Comparison of ENCODE assay signal across 26 cellular contexts in the genomic region with DNA sequence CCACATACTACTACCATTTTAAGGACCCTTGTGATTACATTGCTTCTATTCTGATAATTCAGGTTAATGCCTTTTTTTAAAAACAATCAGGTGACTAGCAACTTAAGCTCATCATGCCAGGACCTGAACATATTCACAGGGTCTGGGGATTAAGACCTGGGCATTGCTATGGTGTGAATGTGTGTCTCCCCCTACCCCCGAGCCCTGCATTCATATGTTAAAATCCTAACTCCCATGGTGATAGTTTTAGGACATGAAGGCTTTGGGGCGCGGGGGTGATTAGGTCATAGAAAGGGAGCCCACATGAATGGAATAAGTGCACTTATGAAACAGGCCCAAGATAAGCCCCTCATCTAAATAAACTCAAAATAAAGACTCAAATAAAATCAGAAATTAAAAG.
"Had no signal": no experiment of that assay in that cellular context is flagged by ENCODE, and none has a peak within 500 bp of the region (broad histone marks: within the 10 kb centered on the region; RNA-seq: fewer than 3 reads in every experiment).

No MANE protein-coding gene starts in this region.

- H3K36me3 ChIP-seq: colonic mucosa, esophagus muscularis mucosa, gastroesophageal sphincter, heart right ventricle, prostate gland, right atrium auricular region, thoracic aorta, transverse colon, vagina had no signal

- H3K27ac ChIP-seq: colonic mucosa, esophagus muscularis mucosa, foreskin keratinocyte, gastroesophageal sphincter, heart right ventricle, prostate gland, right atrium auricular region, thoracic aorta, transverse colon, vagina had no signal

- H3K27me3 Mint-ChIP-seq: dendritic cell treated with granulocyte-macrophage colony-stimulating factor and Interleukin-4, amounts not matched to agents 40 ng/mL and 50 ng/mL, for 4 days; memory B cell; naive B cell; natural killer cell treated with Interleukin-12 subunit alpha and Interleukin-12 subunit beta and Interleukin-15 and Interleukin-18, amount 100 ng/mL, for 72 hours; stimulated activated naive B cell treated with anti-CD40 and anti-IgM and Interleukin-4, amounts not matched to agents 10 μg/mL and 1 μg/mL and 100 μg/mL, for 72 hours; stimulated activated naive CD8-positive, alpha-beta T cell treated with anti-CD3 and anti-CD28 coated beads, Interleukin-15, Interleukin-2, amounts not matched to agents 100 ng/mL and 50 ng/mL, for 24 hours had no signal

- DNase-seq: colonic mucosa; effector CD8-positive, alpha-beta T cell; heart right ventricle; hippocampal formation; kidney; naive B cell; stimulated activated CD4-positive, alpha-beta T cell treated with anti-CD3 and anti-CD28 coated beads, Interleukin-4, amount 100 ng/mL, for 4 hours; stimulated activated naive B cell treated with anti-CD40 and anti-IgM and Interleukin-4, amounts not matched to agents 10 μg/mL and 1 μg/mL and 100 μg/mL, for 72 hours; transverse colon had no signal

- H3K4me1 ChIP-seq: colonic mucosa, esophagus muscularis mucosa, foreskin keratinocyte, gastroesophageal sphincter, heart right ventricle, prostate gland, right atrium auricular region, transverse colon, vagina had no signal

- H3K4me3 ChIP-seq: colonic mucosa, esophagus muscularis mucosa, gastroesophageal sphincter, heart right ventricle, lung, mucosa of descending colon, prostate gland, right atrium auricular region, thoracic aorta, transverse colon, vagina had no signal

- H3K36me3 Mint-ChIP-seq: memory B cell; mesothelial cell of epicardium; naive B cell; stimulated activated naive B cell treated with anti-CD40 and anti-IgM and Interleukin-4, amounts not matched to agents 10 μg/mL and 1 μg/mL and 100 μg/mL, for 72 hours had no signal

- H3K4me3 Mint-ChIP-seq: dendritic cell treated with granulocyte-macrophage colony-stimulating factor and Interleukin-4, amounts not matched to agents 40 ng/mL and 50 ng/mL, for 4 days; memory B cell; mesothelial cell of epicardium; naive B cell; natural killer cell treated with Interleukin-12 subunit alpha and Interleukin-12 subunit beta and Interleukin-15 and Interleukin-18, amount 100 ng/mL, for 72 hours; neural crest cell; stimulated activated naive B cell treated with anti-CD40 and anti-IgM and Interleukin-4, amounts not matched to agents 10 μg/mL and 1 μg/mL and 100 μg/mL, for 72 hours; stimulated activated naive CD8-positive, alpha-beta T cell treated with anti-CD3 and anti-CD28 coated beads, Interleukin-15, Interleukin-2, amounts not matched to agents 100 ng/mL and 50 ng/mL, for 24 hours had no signal

- H3K4me1 Mint-ChIP-seq: memory B cell; naive B cell; stimulated activated naive B cell treated with anti-CD40 and anti-IgM and Interleukin-4, amounts not matched to agents 10 μg/mL and 1 μg/mL and 100 μg/mL, for 72 hours had no signal

- H3K9me3 ChIP-seq: colonic mucosa, esophagus muscularis mucosa, gastroesophageal sphincter, heart right ventricle, mucosa of descending colon, prostate gland, right atrium auricular region, thoracic aorta, transverse colon, vagina had no signal

- H3K9me3 Mint-ChIP-seq: dendritic cell treated with granulocyte-macrophage colony-stimulating factor and Interleukin-4, amounts not matched to agents 40 ng/mL and 50 ng/mL, for 4 days; neural crest cell; stimulated activated naive CD8-positive, alpha-beta T cell treated with anti-CD3 and anti-CD28 coated beads, Interleukin-15, Interleukin-2, amounts not matched to agents 100 ng/mL and 50 ng/mL, for 24 hours had no signal

- ATAC-seq: foreskin keratinocyte; gastroesophageal sphincter; heart right ventricle; left lobe of liver; natural killer cell treated with Interleukin-12 subunit alpha and Interleukin-12 subunit beta and Interleukin-15 and Interleukin-18, amount 100 ng/mL, for 72 hours; sciatic nerve; stimulated activated naive B cell treated with anti-CD40 and anti-IgM and Interleukin-4, amounts not matched to agents 10 μg/mL and 1 μg/mL and 100 μg/mL, for 72 hours had no signal

- H3K27ac Mint-ChIP-seq: dendritic cell treated with granulocyte-macrophage colony-stimulating factor and Interleukin-4, amounts not matched to agents 40 ng/mL and 50 ng/mL, for 4 days; memory B cell; mesothelial cell of epicardium; naive B cell; natural killer cell treated with Interleukin-12 subunit alpha and Interleukin-12 subunit beta and Interleukin-15 and Interleukin-18, amount 100 ng/mL, for 72 hours; stimulated activated naive B cell treated with anti-CD40 and anti-IgM and Interleukin-4, amounts not matched to agents 10 μg/mL and 1 μg/mL and 100 μg/mL, for 72 hours; stimulated activated naive CD8-positive, alpha-beta T cell treated with anti-CD3 and anti-CD28 coated beads, Interleukin-15, Interleukin-2, amounts not matched to agents 100 ng/mL and 50 ng/mL, for 24 hours had no signal

- H3K27me3 ChIP-seq: colonic mucosa, esophagus muscularis mucosa, foreskin keratinocyte, gastroesophageal sphincter, heart right ventricle, right atrium auricular region, transverse colon, vagina had no signal
